Comparison of ENCODE assay signal across 1 cellular context in the genomic region with DNA sequence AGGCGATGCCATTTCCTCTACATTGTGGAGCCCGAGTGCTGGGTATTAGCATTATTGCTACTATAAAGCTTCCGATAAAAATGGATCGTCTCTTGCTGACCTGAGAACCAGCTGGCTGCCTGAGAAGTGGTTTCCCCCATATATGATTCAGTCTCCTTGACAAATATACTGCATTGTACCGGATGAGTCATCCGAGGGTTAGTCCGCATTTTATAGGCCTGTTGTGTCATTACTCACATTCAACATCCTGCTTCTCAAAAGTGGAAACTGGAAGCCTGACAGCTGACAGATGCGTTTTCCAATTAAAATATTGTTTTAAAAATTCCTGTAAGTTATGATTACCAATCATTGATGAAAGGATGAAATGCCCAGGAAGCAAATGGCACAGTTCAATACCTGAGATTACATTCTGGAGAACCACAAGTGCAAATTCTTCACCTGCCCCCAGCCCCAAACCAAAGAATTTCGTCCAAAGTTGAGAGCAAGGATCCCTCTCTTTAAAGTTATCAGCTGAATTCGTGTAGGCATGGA.
TF ChIP-seq lines count a peak whose summit lies in the region.

No MANE protein-coding gene starts in this region.

TF ChIP-seq in K562, 482 proteins besides CTCF, POLR2A, EP300 and RAD21 (continues in another document):
- peak; percentile 41; the same call in 1 of the 2 replicates for TF ChIP-seq HDAC2 (IDR thresholded peaks at IDR 0.05)
- peak; percentile 66 for TF ChIP-seq CXXC5 (CRISPR knock-in tag; IDR thresholded peaks at IDR 0.05)
- TF ChIP-seq, protein P1, sequence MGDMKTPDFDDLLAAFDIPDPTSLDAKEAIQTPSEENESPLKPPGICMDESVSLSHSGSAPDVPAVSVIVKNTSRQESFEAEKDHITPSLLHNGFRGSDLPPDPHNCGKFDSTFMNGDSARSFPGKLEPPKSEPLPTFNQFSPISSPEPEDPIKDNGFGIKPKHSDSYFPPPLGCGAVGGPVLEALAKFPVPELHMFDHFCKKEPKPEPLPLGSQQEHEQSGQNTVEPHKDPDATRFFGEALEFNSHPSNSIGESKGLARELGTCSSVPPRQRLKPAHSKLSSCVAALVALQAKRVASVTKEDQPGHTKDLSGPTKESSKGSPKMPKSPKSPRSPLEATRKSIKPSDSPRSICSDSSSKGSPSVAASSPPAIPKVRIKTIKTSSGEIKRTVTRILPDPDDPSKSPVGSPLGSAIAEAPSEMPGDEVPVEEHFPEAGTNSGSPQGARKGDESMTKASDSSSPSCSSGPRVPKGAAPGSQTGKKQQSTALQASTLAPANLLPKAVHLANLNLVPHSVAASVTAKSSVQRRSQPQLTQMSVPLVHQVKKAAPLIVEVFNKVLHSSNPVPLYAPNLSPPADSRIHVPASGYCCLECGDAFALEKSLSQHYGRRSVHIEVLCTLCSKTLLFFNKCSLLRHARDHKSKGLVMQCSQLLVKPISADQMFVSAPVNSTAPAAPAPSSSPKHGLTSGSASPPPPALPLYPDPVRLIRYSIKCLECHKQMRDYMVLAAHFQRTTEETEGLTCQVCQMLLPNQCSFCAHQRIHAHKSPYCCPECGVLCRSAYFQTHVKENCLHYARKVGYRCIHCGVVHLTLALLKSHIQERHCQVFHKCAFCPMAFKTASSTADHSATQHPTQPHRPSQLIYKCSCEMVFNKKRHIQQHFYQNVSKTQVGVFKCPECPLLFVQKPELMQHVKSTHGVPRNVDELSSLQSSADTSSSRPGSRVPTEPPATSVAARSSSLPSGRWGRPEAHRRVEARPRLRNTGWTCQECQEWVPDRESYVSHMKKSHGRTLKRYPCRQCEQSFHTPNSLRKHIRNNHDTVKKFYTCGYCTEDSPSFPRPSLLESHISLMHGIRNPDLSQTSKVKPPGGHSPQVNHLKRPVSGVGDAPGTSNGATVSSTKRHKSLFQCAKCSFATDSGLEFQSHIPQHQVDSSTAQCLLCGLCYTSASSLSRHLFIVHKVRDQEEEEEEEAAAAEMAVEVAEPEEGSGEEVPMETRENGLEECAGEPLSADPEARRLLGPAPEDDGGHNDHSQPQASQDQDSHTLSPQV (IDR thresholded peaks at IDR 0.05), result peak; percentile 87
- peak; percentile 89 for TF ChIP-seq JUNB (CRISPR knock-in tag; conservative IDR thresholded peaks at IDR 0.05)
- TF ChIP-seq, protein P2, sequence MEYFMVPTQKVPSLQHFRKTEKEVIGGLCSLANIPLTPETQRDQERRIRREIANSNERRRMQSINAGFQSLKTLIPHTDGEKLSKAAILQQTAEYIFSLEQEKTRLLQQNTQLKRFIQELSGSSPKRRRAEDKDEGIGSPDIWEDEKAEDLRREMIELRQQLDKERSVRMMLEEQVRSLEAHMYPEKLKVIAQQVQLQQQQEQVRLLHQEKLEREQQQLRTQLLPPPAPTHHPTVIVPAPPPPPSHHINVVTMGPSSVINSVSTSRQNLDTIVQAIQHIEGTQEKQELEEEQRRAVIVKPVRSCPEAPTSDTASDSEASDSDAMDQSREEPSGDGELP (CRISPR knock-in tag; IDR thresholded peaks at IDR 0.05; ENCODE audit: borderline replicate concordance), result peak; percentile 83
- TF ChIP-seq, protein P3, sequence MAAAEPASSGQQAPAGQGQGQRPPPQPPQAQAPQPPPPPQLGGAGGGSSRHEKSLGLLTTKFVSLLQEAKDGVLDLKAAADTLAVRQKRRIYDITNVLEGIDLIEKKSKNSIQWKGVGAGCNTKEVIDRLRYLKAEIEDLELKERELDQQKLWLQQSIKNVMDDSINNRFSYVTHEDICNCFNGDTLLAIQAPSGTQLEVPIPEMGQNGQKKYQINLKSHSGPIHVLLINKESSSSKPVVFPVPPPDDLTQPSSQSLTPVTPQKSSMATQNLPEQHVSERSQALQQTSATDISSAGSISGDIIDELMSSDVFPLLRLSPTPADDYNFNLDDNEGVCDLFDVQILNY (CRISPR knock-in tag; IDR thresholded peaks at IDR 0.05), result no peak
- TF ChIP-seq, protein P4, sequence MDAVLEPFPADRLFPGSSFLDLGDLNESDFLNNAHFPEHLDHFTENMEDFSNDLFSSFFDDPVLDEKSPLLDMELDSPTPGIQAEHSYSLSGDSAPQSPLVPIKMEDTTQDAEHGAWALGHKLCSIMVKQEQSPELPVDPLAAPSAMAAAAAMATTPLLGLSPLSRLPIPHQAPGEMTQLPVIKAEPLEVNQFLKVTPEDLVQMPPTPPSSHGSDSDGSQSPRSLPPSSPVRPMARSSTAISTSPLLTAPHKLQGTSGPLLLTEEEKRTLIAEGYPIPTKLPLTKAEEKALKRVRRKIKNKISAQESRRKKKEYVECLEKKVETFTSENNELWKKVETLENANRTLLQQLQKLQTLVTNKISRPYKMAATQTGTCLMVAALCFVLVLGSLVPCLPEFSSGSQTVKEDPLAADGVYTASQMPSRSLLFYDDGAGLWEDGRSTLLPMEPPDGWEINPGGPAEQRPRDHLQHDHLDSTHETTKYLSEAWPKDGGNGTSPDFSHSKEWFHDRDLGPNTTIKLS (IDR thresholded peaks at IDR 0.05; ENCODE audit: borderline replicate concordance, low read depth), result no peak
- TF ChIP-seq, protein P5, sequence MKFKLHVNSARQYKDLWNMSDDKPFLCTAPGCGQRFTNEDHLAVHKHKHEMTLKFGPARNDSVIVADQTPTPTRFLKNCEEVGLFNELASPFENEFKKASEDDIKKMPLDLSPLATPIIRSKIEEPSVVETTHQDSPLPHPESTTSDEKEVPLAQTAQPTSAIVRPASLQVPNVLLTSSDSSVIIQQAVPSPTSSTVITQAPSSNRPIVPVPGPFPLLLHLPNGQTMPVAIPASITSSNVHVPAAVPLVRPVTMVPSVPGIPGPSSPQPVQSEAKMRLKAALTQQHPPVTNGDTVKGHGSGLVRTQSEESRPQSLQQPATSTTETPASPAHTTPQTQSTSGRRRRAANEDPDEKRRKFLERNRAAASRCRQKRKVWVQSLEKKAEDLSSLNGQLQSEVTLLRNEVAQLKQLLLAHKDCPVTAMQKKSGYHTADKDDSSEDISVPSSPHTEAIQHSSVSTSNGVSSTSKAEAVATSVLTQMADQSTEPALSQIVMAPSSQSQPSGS (CRISPR knock-in tag; IDR thresholded peaks at IDR 0.05), result no peak
- TF ChIP-seq MYNN (IDR thresholded peaks at IDR 0.05), result peak; percentile 23; the same call in 1 of the 2 replicates
- no peak for TF ChIP-seq MYNN (CRISPR knock-in tag; IDR thresholded peaks at IDR 0.05)
- TF ChIP-seq, protein P6, sequence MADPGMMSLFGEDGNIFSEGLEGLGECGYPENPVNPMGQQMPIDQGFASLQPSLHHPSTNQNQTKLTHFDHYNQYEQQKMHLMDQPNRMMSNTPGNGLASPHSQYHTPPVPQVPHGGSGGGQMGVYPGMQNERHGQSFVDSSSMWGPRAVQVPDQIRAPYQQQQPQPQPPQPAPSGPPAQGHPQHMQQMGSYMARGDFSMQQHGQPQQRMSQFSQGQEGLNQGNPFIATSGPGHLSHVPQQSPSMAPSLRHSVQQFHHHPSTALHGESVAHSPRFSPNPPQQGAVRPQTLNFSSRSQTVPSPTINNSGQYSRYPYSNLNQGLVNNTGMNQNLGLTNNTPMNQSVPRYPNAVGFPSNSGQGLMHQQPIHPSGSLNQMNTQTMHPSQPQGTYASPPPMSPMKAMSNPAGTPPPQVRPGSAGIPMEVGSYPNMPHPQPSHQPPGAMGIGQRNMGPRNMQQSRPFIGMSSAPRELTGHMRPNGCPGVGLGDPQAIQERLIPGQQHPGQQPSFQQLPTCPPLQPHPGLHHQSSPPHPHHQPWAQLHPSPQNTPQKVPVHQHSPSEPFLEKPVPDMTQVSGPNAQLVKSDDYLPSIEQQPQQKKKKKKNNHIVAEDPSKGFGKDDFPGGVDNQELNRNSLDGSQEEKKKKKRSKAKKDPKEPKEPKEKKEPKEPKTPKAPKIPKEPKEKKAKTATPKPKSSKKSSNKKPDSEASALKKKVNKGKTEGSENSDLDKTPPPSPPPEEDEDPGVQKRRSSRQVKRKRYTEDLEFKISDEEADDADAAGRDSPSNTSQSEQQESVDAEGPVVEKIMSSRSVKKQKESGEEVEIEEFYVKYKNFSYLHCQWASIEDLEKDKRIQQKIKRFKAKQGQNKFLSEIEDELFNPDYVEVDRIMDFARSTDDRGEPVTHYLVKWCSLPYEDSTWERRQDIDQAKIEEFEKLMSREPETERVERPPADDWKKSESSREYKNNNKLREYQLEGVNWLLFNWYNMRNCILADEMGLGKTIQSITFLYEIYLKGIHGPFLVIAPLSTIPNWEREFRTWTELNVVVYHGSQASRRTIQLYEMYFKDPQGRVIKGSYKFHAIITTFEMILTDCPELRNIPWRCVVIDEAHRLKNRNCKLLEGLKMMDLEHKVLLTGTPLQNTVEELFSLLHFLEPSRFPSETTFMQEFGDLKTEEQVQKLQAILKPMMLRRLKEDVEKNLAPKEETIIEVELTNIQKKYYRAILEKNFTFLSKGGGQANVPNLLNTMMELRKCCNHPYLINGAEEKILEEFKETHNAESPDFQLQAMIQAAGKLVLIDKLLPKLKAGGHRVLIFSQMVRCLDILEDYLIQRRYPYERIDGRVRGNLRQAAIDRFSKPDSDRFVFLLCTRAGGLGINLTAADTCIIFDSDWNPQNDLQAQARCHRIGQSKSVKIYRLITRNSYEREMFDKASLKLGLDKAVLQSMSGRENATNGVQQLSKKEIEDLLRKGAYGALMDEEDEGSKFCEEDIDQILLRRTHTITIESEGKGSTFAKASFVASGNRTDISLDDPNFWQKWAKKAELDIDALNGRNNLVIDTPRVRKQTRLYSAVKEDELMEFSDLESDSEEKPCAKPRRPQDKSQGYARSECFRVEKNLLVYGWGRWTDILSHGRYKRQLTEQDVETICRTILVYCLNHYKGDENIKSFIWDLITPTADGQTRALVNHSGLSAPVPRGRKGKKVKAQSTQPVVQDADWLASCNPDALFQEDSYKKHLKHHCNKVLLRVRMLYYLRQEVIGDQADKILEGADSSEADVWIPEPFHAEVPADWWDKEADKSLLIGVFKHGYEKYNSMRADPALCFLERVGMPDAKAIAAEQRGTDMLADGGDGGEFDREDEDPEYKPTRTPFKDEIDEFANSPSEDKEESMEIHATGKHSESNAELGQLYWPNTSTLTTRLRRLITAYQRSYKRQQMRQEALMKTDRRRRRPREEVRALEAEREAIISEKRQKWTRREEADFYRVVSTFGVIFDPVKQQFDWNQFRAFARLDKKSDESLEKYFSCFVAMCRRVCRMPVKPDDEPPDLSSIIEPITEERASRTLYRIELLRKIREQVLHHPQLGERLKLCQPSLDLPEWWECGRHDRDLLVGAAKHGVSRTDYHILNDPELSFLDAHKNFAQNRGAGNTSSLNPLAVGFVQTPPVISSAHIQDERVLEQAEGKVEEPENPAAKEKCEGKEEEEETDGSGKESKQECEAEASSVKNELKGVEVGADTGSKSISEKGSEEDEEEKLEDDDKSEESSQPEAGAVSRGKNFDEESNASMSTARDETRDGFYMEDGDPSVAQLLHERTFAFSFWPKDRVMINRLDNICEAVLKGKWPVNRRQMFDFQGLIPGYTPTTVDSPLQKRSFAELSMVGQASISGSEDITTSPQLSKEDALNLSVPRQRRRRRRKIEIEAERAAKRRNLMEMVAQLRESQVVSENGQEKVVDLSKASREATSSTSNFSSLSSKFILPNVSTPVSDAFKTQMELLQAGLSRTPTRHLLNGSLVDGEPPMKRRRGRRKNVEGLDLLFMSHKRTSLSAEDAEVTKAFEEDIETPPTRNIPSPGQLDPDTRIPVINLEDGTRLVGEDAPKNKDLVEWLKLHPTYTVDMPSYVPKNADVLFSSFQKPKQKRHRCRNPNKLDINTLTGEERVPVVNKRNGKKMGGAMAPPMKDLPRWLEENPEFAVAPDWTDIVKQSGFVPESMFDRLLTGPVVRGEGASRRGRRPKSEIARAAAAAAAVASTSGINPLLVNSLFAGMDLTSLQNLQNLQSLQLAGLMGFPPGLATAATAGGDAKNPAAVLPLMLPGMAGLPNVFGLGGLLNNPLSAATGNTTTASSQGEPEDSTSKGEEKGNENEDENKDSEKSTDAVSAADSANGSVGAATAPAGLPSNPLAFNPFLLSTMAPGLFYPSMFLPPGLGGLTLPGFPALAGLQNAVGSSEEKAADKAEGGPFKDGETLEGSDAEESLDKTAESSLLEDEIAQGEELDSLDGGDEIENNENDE (IDR thresholded peaks at IDR 0.05; ENCODE audit: low read depth, low read length), result no peak
- no peak for TF ChIP-seq MCM3 (IDR thresholded peaks at IDR 0.05)
- no peak for TF ChIP-seq CREBBP (IDR thresholded peaks at IDR 0.05; ENCODE audit: low read depth, low read length)
- TF ChIP-seq, protein P7, sequence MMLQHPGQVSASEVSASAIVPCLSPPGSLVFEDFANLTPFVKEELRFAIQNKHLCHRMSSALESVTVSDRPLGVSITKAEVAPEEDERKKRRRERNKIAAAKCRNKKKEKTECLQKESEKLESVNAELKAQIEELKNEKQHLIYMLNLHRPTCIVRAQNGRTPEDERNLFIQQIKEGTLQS (IDR thresholded peaks at IDR 0.05), result peak; percentile 99
- TF ChIP-seq, protein P7 (CRISPR knock-in tag; conservative IDR thresholded peaks at IDR 0.05), result peak; percentile 89; the same call in 1 of the 2 replicates
- TF ChIP-seq DMBX1 (CRISPR knock-in tag; IDR thresholded peaks at IDR 0.05; ENCODE audit: borderline replicate concordance), result peak; percentile 49; the same call in 1 of the 2 replicates
- no peak for TF ChIP-seq KDM1A (IDR thresholded peaks at IDR 0.05)
- TF ChIP-seq HMGN3 (IDR thresholded peaks at IDR 0.05; ENCODE audit: borderline replicate concordance, extremely low read depth, insufficient read length, low read depth, low read length), result no peak
- peak; percentile 50; the same call in 1 of the 2 replicates for TF ChIP-seq MAFK (IDR thresholded peaks at IDR 0.05; ENCODE audit: low read length)
- no peak for TF ChIP-seq ZNF174 (CRISPR knock-in tag; IDR thresholded peaks at IDR 0.05)
- no peak for TF ChIP-seq PRPF4 (IDR thresholded peaks at IDR 0.05; ENCODE audit: insufficient read depth, low read depth, low read length, poor library complexity, severe bottlenecking)
- no peak for TF ChIP-seq GATAD2B (IDR thresholded peaks at IDR 0.05; ENCODE audit: borderline replicate concordance)
- TF ChIP-seq, protein P8, sequence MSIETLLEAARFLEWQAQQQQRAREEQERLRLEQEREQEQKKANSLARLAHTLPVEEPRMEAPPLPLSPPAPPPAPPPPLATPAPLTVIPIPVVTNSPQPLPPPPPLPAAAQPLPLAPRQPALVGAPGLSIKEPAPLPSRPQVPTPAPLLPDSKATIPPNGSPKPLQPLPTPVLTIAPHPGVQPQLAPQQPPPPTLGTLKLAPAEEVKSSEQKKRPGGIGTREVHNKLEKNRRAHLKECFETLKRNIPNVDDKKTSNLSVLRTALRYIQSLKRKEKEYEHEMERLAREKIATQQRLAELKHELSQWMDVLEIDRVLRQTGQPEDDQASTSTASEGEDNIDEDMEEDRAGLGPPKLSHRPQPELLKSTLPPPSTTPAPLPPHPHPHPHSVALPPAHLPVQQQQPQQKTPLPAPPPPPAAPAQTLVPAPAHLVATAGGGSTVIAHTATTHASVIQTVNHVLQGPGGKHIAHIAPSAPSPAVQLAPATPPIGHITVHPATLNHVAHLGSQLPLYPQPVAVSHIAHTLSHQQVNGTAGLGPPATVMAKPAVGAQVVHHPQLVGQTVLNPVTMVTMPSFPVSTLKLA (conservative IDR thresholded peaks at IDR 0.05), result peak; percentile 20 to 45; a peak in 2 of 4 replicates
